ENCODE assay signal across 15 cellular contexts in the genomic region with DNA sequence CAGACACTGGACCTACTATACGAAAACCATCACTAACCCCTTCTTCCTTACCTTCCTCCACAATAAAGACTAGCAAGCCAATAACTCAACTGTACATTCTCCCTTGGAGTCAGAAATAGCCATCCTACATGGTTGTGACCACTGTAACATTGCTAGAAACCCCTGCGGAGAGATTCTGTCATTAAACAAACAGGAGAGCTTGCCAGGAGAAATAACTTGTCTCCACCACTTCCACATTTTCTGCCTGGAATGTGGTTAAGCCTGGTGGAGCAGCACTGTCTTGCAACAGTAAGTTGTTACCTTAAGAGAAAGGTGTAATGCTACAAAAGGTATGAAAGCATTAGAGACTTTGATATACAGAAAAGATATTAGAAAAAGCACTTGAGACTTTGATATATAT.
DNase-seq lines count a peak whose midpoint lies in the region; ATAC-seq, FAIRE-seq and TF ChIP-seq lines count a peak whose summit lies in the region.
"Had no signal": no experiment of that assay in that cellular context is flagged by ENCODE, and none has a peak within 500 bp of the region (broad histone marks: within the 10 kb centered on the region; RNA-seq: fewer than 3 reads in every experiment).

No MANE protein-coding gene starts in this region.

- FAIRE-seq in H54 (lab: Jason Lieb, UNC) (peak; percentile 97), RCC 7860 (lab: Jason Lieb, UNC) (peak; percentile 57)

- ATAC-seq in GM21367 (IDR thresholded peaks at IDR 0.05; ENCODE audit: unreplicated experiment) (no peak), GM19467 (IDR thresholded peaks at IDR 0.05; ENCODE audit: unreplicated experiment) (no peak)

- TF ChIP-seq POLR2A in H54 (IDR thresholded peaks at IDR 0.05; ENCODE audit: low read depth, low read length), result no peak

- H3K27ac ChIP-seq in epithelial cell of prostate, result no peak overlapping the region

- peak; percentile 21 for DNase-seq in H54 (ENCODE audit: insufficient read length, low spot score)
- peak; percentile 57 for DNase-seq in RCC 7860 (ENCODE audit: low spot score)
- peak; percentile 48 for DNase-seq in epithelial cell of prostate (ENCODE audit: low read depth, low spot score)
- DNase-seq in non-pigmented ciliary epithelial cell (ENCODE audit: low read depth), result peak; percentile 73
- no peak for DNase-seq in dedifferentiated amniotic fluid mesenchymal stem cell (ENCODE audit: extremely low spot score)
- DNase-seq in T-helper 9 cell, result no peak
- DNase-seq: immature natural killer cell; Karpas-422; NCI-H2081 treated with DMSO at 0.1 percent for 48 hours; retina; stimulated activated CD4-positive, alpha-beta T cell treated with anti-CD3 and anti-CD28 coated beads, Interleukin-4, amount 100 ng/mL, for 4 hours; stimulated activated naive CD4-positive, alpha-beta T cell; T-helper 1 cell had no signal

Comparison
In these comparisons a context has a peak if more than half of its experiments do, and no peak if none do; other contexts are left out.
1. DNase-seq: peak in H54 (single experiment), RCC 7860 (single experiment), epithelial cell of prostate (single experiment) and non-pigmented ciliary epithelial cell (single experiment); none in dedifferentiated amniotic fluid mesenchymal stem cell (single experiment) and T-helper 9 cell (single experiment).